In genomic region chr2:56580242-56580641, GRCh38 we compare ENCODE assay signal across 16 cellular contexts.
DNase-seq lines count a peak whose midpoint lies in the region; ATAC-seq and TF ChIP-seq lines count a peak whose summit lies in the region.
"Had no signal": no experiment of that assay in that cellular context is flagged by ENCODE, and none has a peak within 500 bp of the region (broad histone marks: within the 10 kb centered on the region; RNA-seq: fewer than 3 reads in every experiment).

No MANE protein-coding gene starts in this region.

- no peaks in the 10 kb centered on the region for H4K20me1 ChIP-seq in SK-N-SH (ENCODE audit: insufficient read depth)

- CTCF ChIA-PET in SK-N-SH (lab: Yijun Ruan, JAX), result no interaction called here

- no peak overlapping the region for H3K4me2 ChIP-seq in SK-N-SH

- H3K36me3 ChIP-seq in SK-N-SH (replicated peaks in 1 of 2; ENCODE audit: control insufficient read depth in 1 of 2, insufficient read depth in 2 of 2, low read length in 1 of 2) (peaks cover 0 to 57% of the 10 kb centered on the region in 2 experiments), heart right ventricle (no peaks in the 10 kb centered on the region)
- H3K36me3 ChIP-seq: thyroid gland had no signal

- TF ChIP-seq EP300 in SK-N-SH (IDR thresholded peaks at IDR 0.05; ENCODE audit: borderline replicate concordance in 1 of 2, low read depth in 1 of 2, low read length in 1 of 2), result peak; percentile 64 to 99

- peaks cover 62% of the 10 kb centered on the region for H3F3A ChIP-seq in SK-N-SH (replicated peaks; ENCODE audit: insufficient read depth)

- DNase-seq in HCEC 1CT (peak; percentile 88), SK-N-SH (no peak), fibroblast of the conjunctiva (ENCODE audit: low read depth) (peak; percentile 18), stromal cell of bone marrow (ENCODE audit: low read depth) (peak; percentile 2), T-helper 9 cell (no peak), posterior cingulate gyrus (no peak), heart right ventricle (no peak)
- DNase-seq: activated CD4-positive, CD25-positive, alpha-beta regulatory T cell; CD4-positive, alpha-beta T cell; DMS79 treated with DMSO at 0.1 percent for 48 hours; MV-4-11; NCI-H774; right cardiac atrium; stimulated activated CD4-positive, alpha-beta T cell treated with anti-CD3 and anti-CD28 coated beads, Interleukin-4, amount 100 ng/mL, for 1 hour; thyroid gland had no signal

- H3K4me1 ChIP-seq in SK-N-SH (ENCODE audit: control insufficient read depth in 1 of 2, insufficient read depth in 2 of 2, low read depth in 1 of 2, low read length in 1 of 2) (peaks cover 0 to 7% of the 10 kb centered on the region in 2 experiments; a peak in 1 of 4 replicates), heart right ventricle (no peaks in the 10 kb centered on the region)
- H3K4me1 ChIP-seq: thyroid gland had no signal

- TF ChIP-seq CTCF in SK-N-SH (IDR thresholded peaks at IDR 0.05) (no peak), heart right ventricle (IDR thresholded peaks at IDR 0.05) (no peak)

- H2AFZ ChIP-seq in SK-N-SH (ENCODE audit: low read depth), result no peak overlapping the region

- H3K27me3 ChIP-seq in SK-N-SH (ENCODE audit: insufficient read depth) (no peaks in the 10 kb centered on the region), heart right ventricle (no peaks in the 10 kb centered on the region)
- H3K27me3 ChIP-seq: thyroid gland had no signal

- H3K79me2 ChIP-seq in SK-N-SH (ENCODE audit: insufficient read depth), result peaks cover 39% of the 10 kb centered on the region

- no peak overlapping the region; the same call in 1 of the 2 replicates for H3K9ac ChIP-seq in SK-N-SH

- H3K27ac ChIP-seq in SK-N-SH (ENCODE audit: low read depth in 2 of 2, low read length in 1 of 2), result peak overlapping the region; percentile 71 to 86; a peak in 3 of 4 replicates
- H3K27ac ChIP-seq in heart right ventricle, result no peak overlapping the region
- H3K27ac ChIP-seq: thyroid gland had no signal

- TF ChIP-seq RAD21 in SK-N-SH (IDR thresholded peaks at IDR 0.05; ENCODE audit: low read length), result no peak

- H3K9me2 ChIP-seq in SK-N-SH, result no peaks in the 10 kb centered on the region; the same call in 1 of the 2 replicates

- H3K4me3 ChIP-seq in SK-N-SH (ENCODE audit: low read depth in 2 of 2, low read length in 1 of 2) (no peak overlapping the region), heart right ventricle (no peak overlapping the region)
- H3K4me3 ChIP-seq: thyroid gland had no signal

- intact Hi-C loops in posterior cingulate gyrus (cut with DNase I) (no loop called here), heart right ventricle (cut with DNase I) (loop anchor here in 1 of 10 donors (10.0 kb wide), 1 partner anchor 265 kb away; no protein-coding TSS in a partner anchor)

- H3K9me3 ChIP-seq in SK-N-SH, result peaks cover 29% of the 10 kb centered on the region
- H3K9me3 ChIP-seq in heart right ventricle, result peaks cover 0 to 32% (median 12%) of the 10 kb centered on the region in 11 donors
- H3K9me3 ChIP-seq: thyroid gland had no signal

- POLR2A ChIA-PET in SK-N-SH (lab: Yijun Ruan, JAX), result no interaction called here

- no peak for ATAC-seq in heart right ventricle
- ATAC-seq: Panc1, right cardiac atrium had no signal

TF ChIP-seq in SK-N-SH, 30 proteins besides CTCF, POLR2A, EP300 and RAD21 (continues in another document):
- TF ChIP-seq ELF1 (IDR thresholded peaks at IDR 0.05) (0 out of 2 replicates have a peak, but pooled peaks have one; percentile 7), EZH2phosphoT487 (IDR thresholded peaks at IDR 0.05; ENCODE audit: borderline replicate concordance, low read depth) (no peak), USF1 (IDR thresholded peaks at IDR 0.05; ENCODE audit: borderline replicate concordance, low read depth) (no peak), IRF3 (IDR thresholded peaks at IDR 0.05; ENCODE audit: low read depth, low read length) (no peak), TCF12 (IDR thresholded peaks at IDR 0.05) (peak; percentile 97), TEAD4 (IDR thresholded peaks at IDR 0.05; ENCODE audit: borderline replicate concordance, insufficient read depth) (peak; percentile 99), FOXM1 (IDR thresholded peaks at IDR 0.05; ENCODE audit: low read depth) (peak; percentile 93), RXRA (IDR thresholded peaks at IDR 0.05; ENCODE audit: borderline replicate concordance, low read depth) (peak; percentile 87), YY1 (IDR thresholded peaks at IDR 0.05; ENCODE audit: low read depth) (peak; percentile 49; the same call in 1 of the 2 replicates), TAF1 (IDR thresholded peaks at IDR 0.05; ENCODE audit: borderline replicate concordance, low read depth, low read length) (no peak), ZBTB33 (IDR thresholded peaks at IDR 0.05; ENCODE audit: borderline replicate concordance, low read depth) (peak; percentile 57; the same call in 1 of the 2 replicates), JUND (IDR thresholded peaks at IDR 0.05) (peak; percentile 98), RCOR1 (IDR thresholded peaks at IDR 0.05; ENCODE audit: low read length) (no peak), POLR2AphosphoS5 (IDR thresholded peaks at IDR 0.05; ENCODE audit: low read depth, low read length) (peak; percentile 71; the same call in 1 of the 2 replicates), NRF1 (IDR thresholded peaks at IDR 0.05; ENCODE audit: low read depth, low read length) (no peak), REST (IDR thresholded peaks at IDR 0.05; ENCODE audit: low read depth, low read length) (no peak), MAX (IDR thresholded peaks at IDR 0.05; ENCODE audit: low read depth) (peak; percentile 73), FOXJ3 (CRISPR knock-in tag; IDR thresholded peaks at IDR 0.05) (no peak), FOSL2 (IDR thresholded peaks at IDR 0.05; ENCODE audit: borderline replicate concordance, low read depth) (peak; percentile 89), SMC3 (IDR thresholded peaks at IDR 0.05; ENCODE audit: low read depth, low read length) (no peak), RFX5 (IDR thresholded peaks at IDR 0.05; ENCODE audit: low read length) (no peak), NFIC (IDR thresholded peaks at IDR 0.05; ENCODE audit: borderline replicate concordance) (peak; percentile 80; the same call in 1 of the 2 replicates)

Comparison
In these comparisons a context has a peak if more than half of its experiments do, and no peak if none do; other contexts are left out.
1. DNase-seq: peak in HCEC 1CT (single experiment), fibroblast of the conjunctiva (single experiment) and stromal cell of bone marrow (single experiment); none in SK-N-SH (single experiment), T-helper 9 cell (single experiment), posterior cingulate gyrus (0 of 10) and heart right ventricle (0 of 2).
2. H3K27ac ChIP-seq: peak in SK-N-SH (2 of 2); none in heart right ventricle (0 of 10).